38 cellular contexts compared by ENCODE assay signal in genomic region chr13:77904031-77904430, GRCh38. TPM values are rescaled to one million over a fixed set of nuclear protein-coding genes. Genes with fewer than 3 reads are reported as not detected.
"Had no signal": no experiment of that assay in that cellular context is flagged by ENCODE, and none has a peak within 500 bp of the region (broad histone marks: within the 10 kb centered on the region; RNA-seq: fewer than 3 reads in every experiment).

No MANE protein-coding gene starts in this region.

- H3K36me3 Mint-ChIP-seq: activated naive CD4-positive, alpha-beta T cell treated with anti-CD3 and anti-CD28 coated beads, Interleukin-2, amount 10 ng/mL, durations not matched to agents 7 days and 5 days; activated naive CD4-positive, alpha-beta T cell treated with anti-CD3 and anti-CD28 coated beads, Interleukin-2, amount 50 U/mL, for 24 hours; activated naive CD8-positive, alpha-beta T cell; activated naive CD8-positive, alpha-beta T cell treated with anti-CD3 and anti-CD28 coated beads for 36 hours; activated naive CD8-positive, alpha-beta T cell treated with anti-CD3 and anti-CD28 coated beads, Interleukin-2, amount 10 ng/mL, durations not matched to agents 7 days and 5 days had no signal

- ATAC-seq: activated naive CD4-positive, alpha-beta T cell treated with anti-CD3 and anti-CD28 coated beads, Interleukin-2, amount 50 U/mL, for 72 hours; activated naive CD8-positive, alpha-beta T cell treated with anti-CD3 and anti-CD28 coated beads, Interleukin-2, amount 50 U/mL, for 24 hours; activated T-cell treated with anti-CD3 and anti-CD28 coated beads, Interleukin-2, amount 50 U/mL, for 4 hours; activated T-cell treated with anti-CD3 and anti-CD28 coated beads, Interleukin-2, amount 50 U/mL, for 72 hours; activated T-helper 17 cell treated with anti-CD3 and anti-CD28 coated beads, Interleukin-2, amount 50 U/mL, for 72 hours; body of pancreas had no signal

- H3K4me1 Mint-ChIP-seq: activated naive CD4-positive, alpha-beta T cell treated with anti-CD3 and anti-CD28 coated beads, Interleukin-2, amount 10 ng/mL, durations not matched to agents 7 days and 5 days; activated naive CD4-positive, alpha-beta T cell treated with anti-CD3 and anti-CD28 coated beads, Interleukin-2, amount 50 U/mL, for 24 hours; activated naive CD8-positive, alpha-beta T cell treated with anti-CD3 and anti-CD28 coated beads for 36 hours; activated naive CD8-positive, alpha-beta T cell treated with anti-CD3 and anti-CD28 coated beads, Interleukin-2, amount 10 ng/mL, durations not matched to agents 7 days and 5 days; activated naive CD8-positive, alpha-beta T cell treated with anti-CD3 and anti-CD28 coated beads, Interleukin-2, amount 50 U/mL, for 24 hours; activated T-helper 17 cell treated with anti-CD3 and anti-CD28 coated beads, Interleukin-2, amount 50 U/mL, for 72 hours; central memory CD8-positive, alpha-beta T cell had no signal

- H3K27ac Mint-ChIP-seq: activated naive CD4-positive, alpha-beta T cell treated with anti-CD3 and anti-CD28 coated beads for 36 hours; activated naive CD4-positive, alpha-beta T cell treated with anti-CD3 and anti-CD28 coated beads, Interleukin-2, amount 10 ng/mL, durations not matched to agents 7 days and 5 days; activated naive CD4-positive, alpha-beta T cell treated with anti-CD3 and anti-CD28 coated beads, Interleukin-2, amount 50 U/mL, for 24 hours; activated naive CD4-positive, alpha-beta T cell treated with anti-CD3 and anti-CD28 coated beads, Interleukin-2, amount 50 U/mL, for 72 hours; activated naive CD8-positive, alpha-beta T cell; activated naive CD8-positive, alpha-beta T cell treated with anti-CD3 and anti-CD28 coated beads for 36 hours; activated naive CD8-positive, alpha-beta T cell treated with anti-CD3 and anti-CD28 coated beads, Interleukin-2, amount 10 ng/mL, durations not matched to agents 7 days and 5 days; activated naive CD8-positive, alpha-beta T cell treated with anti-CD3 and anti-CD28 coated beads, Interleukin-2, amount 50 U/mL, for 24 hours; activated T-cell treated with anti-CD3 and anti-CD28 coated beads, Interleukin-2, amount 50 U/mL, for 24 hours; activated T-cell treated with anti-CD3 and anti-CD28 coated beads, Interleukin-2, amount 50 U/mL, for 72 hours; activated T-helper 1 cell treated with anti-CD3 and anti-CD28 coated beads, Interleukin-12 subunit alpha, Interleukin-12 subunit beta, Interleukin-2, Interleukin-4 antibody, amounts not matched to agents 30 ng/mL and 10 ng/mL and 1 ng/mL, durations not matched to agents 14 hours and 24 hours and 36 hours; activated T-helper 17 cell treated with anti-CD3 and anti-CD28 coated beads, Interleukin-2, amount 50 U/mL, for 72 hours; activated T-helper 2 cell treated with anti-CD3 and anti-CD28 coated beads, Interferon-gamma antibody, Interleukin-2, Interleukin-4, amounts not matched to agents 10 μg/mL and 5 μg/mL and 100 μg/mL, durations not matched to agents 14 hours and 24 hours and 36 hours had no signal

- H3K4me3 ChIP-seq: adrenal gland, ascending aorta, body of pancreas, breast epithelium, cardiac muscle cell had no signal

- H3K9me3 ChIP-seq: adrenal gland, ascending aorta, body of pancreas had no signal

- H3K9me3 Mint-ChIP-seq: activated naive CD4-positive, alpha-beta T cell treated with anti-CD3 and anti-CD28 coated beads, Interleukin-2, amount 10 ng/mL, durations not matched to agents 7 days and 5 days; activated naive CD4-positive, alpha-beta T cell treated with anti-CD3 and anti-CD28 coated beads, Interleukin-2, amount 50 U/mL, for 24 hours; activated T-cell treated with anti-CD3 and anti-CD28 coated beads, Interleukin-2, amount 50 U/mL, for 24 hours; activated T-helper 1 cell treated with anti-CD3 and anti-CD28 coated beads, Interleukin-12 subunit alpha, Interleukin-12 subunit beta, Interleukin-2, Interleukin-4 antibody, amounts not matched to agents 30 ng/mL and 10 ng/mL and 1 ng/mL, durations not matched to agents 14 hours and 24 hours and 36 hours; activated T-helper 2 cell treated with anti-CD3 and anti-CD28 coated beads, Interferon-gamma antibody, Interleukin-2, Interleukin-4, amounts not matched to agents 10 μg/mL and 5 μg/mL and 100 μg/mL, durations not matched to agents 14 hours and 24 hours and 36 hours had no signal

- H3K4me3 Mint-ChIP-seq: activated naive CD4-positive, alpha-beta T cell treated with anti-CD3 and anti-CD28 coated beads for 36 hours; activated naive CD4-positive, alpha-beta T cell treated with anti-CD3 and anti-CD28 coated beads, Interleukin-2, amount 10 ng/mL, durations not matched to agents 7 days and 5 days; activated naive CD4-positive, alpha-beta T cell treated with anti-CD3 and anti-CD28 coated beads, Interleukin-2, amount 50 U/mL, for 24 hours; activated naive CD8-positive, alpha-beta T cell; activated naive CD8-positive, alpha-beta T cell treated with anti-CD3 and anti-CD28 coated beads for 36 hours; activated naive CD8-positive, alpha-beta T cell treated with anti-CD3 and anti-CD28 coated beads, Interleukin-2, amount 10 ng/mL, durations not matched to agents 7 days and 5 days; activated naive CD8-positive, alpha-beta T cell treated with anti-CD3 and anti-CD28 coated beads, Interleukin-2, amount 50 U/mL, for 24 hours; activated T-cell treated with anti-CD3 and anti-CD28 coated beads, Interleukin-2, amount 50 U/mL, for 24 hours; activated T-cell treated with anti-CD3 and anti-CD28 coated beads, Interleukin-2, amount 50 U/mL, for 4 hours; activated T-cell treated with anti-CD3 and anti-CD28 coated beads, Interleukin-2, amount 50 U/mL, for 72 hours; activated T-helper 1 cell treated with anti-CD3 and anti-CD28 coated beads, Interleukin-12 subunit alpha, Interleukin-12 subunit beta, Interleukin-2, Interleukin-4 antibody, amounts not matched to agents 30 ng/mL and 10 ng/mL and 1 ng/mL, durations not matched to agents 14 hours and 24 hours and 36 hours; activated T-helper 17 cell treated with anti-CD3 and anti-CD28 coated beads, Interleukin-2, amount 50 U/mL, for 72 hours; central memory CD8-positive, alpha-beta T cell had no signal

- DNase-seq: activated effector memory CD4-positive, alpha-beta T cell treated with anti-CD3 and anti-CD28 coated beads, Interleukin-2, amount 50 U/mL, for 16 hours; activated effector memory CD4-positive, alpha-beta T cell treated with Interleukin-2 at 50 U/mL for 16 hours; activated gamma-delta T cell; activated gamma-delta T cell treated with Interleukin-2 at 50 U/mL for 16 hours; activated naive CD4-positive, alpha-beta T cell; activated naive CD4-positive, alpha-beta T cell treated with anti-CD3 and anti-CD28 coated beads for 36 hours; activated naive CD4-positive, alpha-beta T cell treated with anti-CD3 and anti-CD28 coated beads, Interleukin-2, amount 10 ng/mL, durations not matched to agents 7 days and 5 days; activated naive CD4-positive, alpha-beta T cell treated with anti-CD3 and anti-CD28 coated beads, Interleukin-2, amount 50 U/mL, for 16 hours; activated naive CD4-positive, alpha-beta T cell treated with Interleukin-2 at 50 U/mL for 16 hours; activated naive CD8-positive, alpha-beta T cell treated with anti-CD3 and anti-CD28 coated beads for 36 hours; activated naive CD8-positive, alpha-beta T cell treated with anti-CD3 and anti-CD28 coated beads, Interleukin-2, amount 10 ng/mL, durations not matched to agents 7 days and 5 days; activated naive CD8-positive, alpha-beta T cell treated with anti-CD3 and anti-CD28 coated beads, Interleukin-2, amount 50 U/mL, for 24 hours; activated T-cell treated with anti-CD3 and anti-CD28 coated beads, Interleukin-2, amount 50 U/mL, for 1 hour; activated T-cell treated with anti-CD3 and anti-CD28 coated beads, Interleukin-2, amount 50 U/mL, for 24 hours; activated T-cell treated with anti-CD3 and anti-CD28 coated beads, Interleukin-2, amount 50 U/mL, for 4 hours; activated T-cell treated with anti-CD3 and anti-CD28 coated beads, Interleukin-2, amount 50 U/mL, for 48 hours; activated T-cell treated with anti-CD3 and anti-CD28 coated beads, Interleukin-2, amount 50 U/mL, for 72 hours; adrenal gland; amniotic stem cell; amygdala; anterior cingulate cortex; aorta; body of pancreas; brain microvascular endothelial cell; caudate nucleus; central memory CD4-positive, alpha-beta T cell; cerebellar nuclear complex had no signal

- H3K4me1 ChIP-seq: ascending aorta, body of pancreas, breast epithelium had no signal

- H3K27me3 ChIP-seq: adrenal gland, ascending aorta, body of pancreas, brain microvascular endothelial cell, breast epithelium, cardiac muscle cell had no signal

- H3K27me3 Mint-ChIP-seq: activated naive CD4-positive, alpha-beta T cell treated with anti-CD3 and anti-CD28 coated beads, Interleukin-2, amount 10 ng/mL, durations not matched to agents 7 days and 5 days; activated naive CD8-positive, alpha-beta T cell; activated T-cell treated with anti-CD3 and anti-CD28 coated beads, Interleukin-2, amount 50 U/mL, for 24 hours had no signal

- H3K36me3 ChIP-seq: adrenal gland, ascending aorta, brain microvascular endothelial cell, breast epithelium, cardiac muscle cell had no signal

- H3K27ac ChIP-seq: adrenal gland, ascending aorta, body of pancreas, brain microvascular endothelial cell, breast epithelium, cardiac muscle cell had no signal

RNA-seq across cellular contexts. Expression of gene EDNRB, which starts 14.6 kb away (rescaled TPM):
- total RNA-seq: activated naive CD4-positive, alpha-beta T cell treated with anti-CD3 and anti-CD28 coated beads for 36 hours; activated naive CD4-positive, alpha-beta T cell treated with anti-CD3 and anti-CD28 coated beads, Interleukin-2, amount 50 U/mL, for 72 hours; activated naive CD8-positive, alpha-beta T cell treated with anti-CD3 and anti-CD28 coated beads for 36 hours; activated naive CD8-positive, alpha-beta T cell treated with anti-CD3 and anti-CD28 coated beads, Interleukin-2, amount 10 ng/mL, durations not matched to agents 7 days and 5 days; activated T-cell treated with anti-CD3 and anti-CD28 coated beads, Interleukin-2, amount 50 U/mL, for 72 hours; activated T-helper 1 cell treated with anti-CD3 and anti-CD28 coated beads, Interleukin-12 subunit alpha, Interleukin-12 subunit beta, Interleukin-2, Interleukin-4 antibody, amounts not matched to agents 30 ng/mL and 10 ng/mL and 1 ng/mL, durations not matched to agents 14 hours and 24 hours and 36 hours; activated T-helper 17 cell treated with anti-CD3 and anti-CD28 coated beads, Interleukin-2, amount 50 U/mL, for 72 hours; activated T-helper 2 cell treated with anti-CD3 and anti-CD28 coated beads, Interferon-gamma antibody, Interleukin-2, Interleukin-4, amounts not matched to agents 10 μg/mL and 5 μg/mL and 100 μg/mL, durations not matched to agents 14 hours and 24 hours and 36 hours; chondrocyte had no signal
